In the genomic region with DNA sequence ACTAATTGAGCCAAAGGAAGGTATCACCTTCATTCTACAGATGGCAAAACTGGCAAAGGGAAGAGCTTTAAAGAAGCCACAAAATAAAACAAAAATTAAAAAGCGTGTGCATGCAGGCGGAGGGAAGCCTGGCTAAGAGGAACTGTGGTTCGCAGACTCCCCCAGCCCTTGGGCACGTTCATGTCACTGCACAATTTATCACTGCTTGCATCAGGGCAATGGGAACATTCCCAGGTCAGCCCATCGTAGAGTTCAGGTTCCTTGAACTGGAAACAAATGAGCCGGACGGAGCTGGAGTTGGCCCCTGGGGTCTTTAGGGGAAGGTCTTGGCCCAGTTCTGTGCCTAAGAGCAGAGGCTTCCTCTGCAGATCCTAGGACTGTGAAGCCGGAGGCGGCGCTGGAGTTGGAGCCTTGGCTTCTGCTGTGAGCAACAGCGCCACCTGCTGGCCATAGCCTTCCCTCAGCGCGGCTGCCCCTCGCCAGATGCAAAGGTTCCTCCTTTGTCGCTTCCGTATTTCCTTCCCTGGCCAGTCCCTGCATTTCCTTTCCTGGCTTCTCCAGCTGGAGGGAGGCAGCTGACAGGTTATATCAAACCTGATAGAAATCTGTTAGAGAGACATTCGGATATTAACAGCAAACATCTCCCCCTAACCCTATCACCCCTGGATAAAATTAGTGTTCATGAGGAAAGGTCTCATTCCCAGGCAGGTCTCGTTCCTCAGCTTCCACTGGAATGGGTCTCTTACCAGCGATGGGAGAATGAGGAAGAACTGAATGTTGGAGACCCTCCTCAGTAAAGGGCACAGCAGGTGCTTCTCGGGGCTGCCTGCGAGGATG, we compare ENCODE assay signal across 8 cellular contexts.
DNase-seq lines count a peak whose midpoint lies in the region; ATAC-seq, FAIRE-seq and TF ChIP-seq lines count a peak whose summit lies in the region.
"Not testable (repeated sequence)": the region's sequence is repeated elsewhere in the genome, so short reads cannot be mapped to it uniquely, and the experiment has no call there.

No MANE protein-coding gene starts in this region.

- TF ChIP-seq CTCF in Calu3 (IDR thresholded peaks at IDR 0.05; ENCODE audit: unreplicated experiment), result peak; percentile 87
- TF ChIP-seq CTCF in PC-3 (conservative IDR thresholded peaks at IDR 0.05; ENCODE audit: low read depth, low read length), result peak; percentile 61
- peak; percentile 57 to 68 (median 62) for TF ChIP-seq CTCF in H1 (IDR thresholded peaks at IDR 0.05; ENCODE audit: control extremely low read depth in 1 of 3, insufficient read depth in 1 of 3, low read depth in 1 of 3, low read length in 3 of 3)

- H3K9me2 ChIP-seq in PC-3 (replicated peaks; ENCODE audit: low read length), result not testable (repeated sequence)

- H3K36me3 Mint-ChIP-seq in Calu3 (ENCODE audit: insufficient read depth, unreplicated experiment), result not testable (repeated sequence)

- not testable (repeated sequence) for H3K79me1 ChIP-seq in H1 (ENCODE audit: low read depth, low read length)

- H2AFZ ChIP-seq in PC-3 (ENCODE audit: low read length), result not testable (repeated sequence)
- H2AFZ ChIP-seq in H1 (ENCODE audit: low read length), result peak overlapping the region; percentile 93; the same call in 1 of the 2 replicates

- H2BK15ac ChIP-seq in H1 (ENCODE audit: low read length), result not testable (repeated sequence)

- not testable (repeated sequence) for H3K27me3 Mint-ChIP-seq in Calu3 (ENCODE audit: unreplicated experiment)

- not testable (repeated sequence) for H3K27ac Mint-ChIP-seq in Calu3 (ENCODE audit: unreplicated experiment)

- not testable (repeated sequence) for H3K23me2 ChIP-seq in H1 (ENCODE audit: low read depth, low read length)

- not testable (repeated sequence) for H3K23ac ChIP-seq in H1 (ENCODE audit: insufficient read length)

- H3K27ac ChIP-seq in PC-3 (ENCODE audit: low read length); H1 (ENCODE audit: low read depth, low read length): not testable (repeated sequence)

- not testable (repeated sequence) for H3F3A ChIP-seq in PC-3 (ENCODE audit: low read length, unreplicated experiment)

- POLR2A ChIA-PET in PC-3 (lab: Charles Lee; ENCODE audit: unreplicated experiment); H1 (lab: Charles Lee; ENCODE audit: partially characterized antibody): not testable (repeated sequence)

- peak; percentile 53 to 56 for TF ChIP-seq RAD21 in H1 (IDR thresholded peaks at IDR 0.05 in 1 of 2, conservative IDR thresholded peaks at IDR 0.05 in 1 of 2; ENCODE audit: low read depth in 2 of 2, low read length in 2 of 2)

- not testable (repeated sequence) for H3K36me3 ChIP-seq in PC-3 (ENCODE audit: low read depth, low read length); H1 (ENCODE audit: control insufficient read depth in 2 of 4, insufficient read depth in 4 of 4, low read length in 3 of 4)

- H3K4me3 Mint-ChIP-seq in Calu3 (ENCODE audit: low read depth, unreplicated experiment), result not testable (repeated sequence)

- not testable (repeated sequence) for H3K4ac ChIP-seq in H1 (replicated peaks; ENCODE audit: insufficient read length, low read depth, low read length)

- not testable (repeated sequence) for H2BK120ac ChIP-seq in H1 (replicated peaks; ENCODE audit: low read depth, low read length)

- H3K4me3 ChIP-seq in PC-3 (ENCODE audit: low read length); H1 (ENCODE audit: extremely low read depth in 1 of 4, insufficient read depth in 2 of 4, low read depth in 3 of 4, low read length in 4 of 4): not testable (repeated sequence)

- not testable (repeated sequence) for H3K4me2 ChIP-seq in PC-3 (ENCODE audit: low read length); H1 (ENCODE audit: insufficient read depth in 1 of 2, low read depth in 2 of 2, low read length in 2 of 2)

- peaks cover 21% of the 10 kb centered on the region for H3K4me1 Mint-ChIP-seq in Calu3 (ENCODE audit: low read depth, unreplicated experiment)

- intact Hi-C loops in Calu3 (cut with micrococcal nuclease; ENCODE audit: unreplicated experiment), result loop anchor here (2.0 to 5.0 kb wide), 2 partner anchors 62 to 822 kb away; no protein-coding TSS in a partner anchor
- intact Hi-C loops in PC-3 (cut with micrococcal nuclease), result not testable (repeated sequence)

- H3K18ac ChIP-seq in H1 (ENCODE audit: extremely low read depth, low read length), result not testable (repeated sequence)

- H4K20me1 ChIP-seq in PC-3 (ENCODE audit: low read length); H1 (replicated peaks in 1 of 2; ENCODE audit: control insufficient read depth in 1 of 2, insufficient read depth in 2 of 2, low read length in 2 of 2): not testable (repeated sequence)

- peak; percentile 86 for FAIRE-seq in HTR-8/SVneo (lab: Jason Lieb, UNC)
- FAIRE-seq in H1 (lab: Jason Lieb, UNC), result peak; percentile 97

- BruUV-seq in Calu3 (replicated peaks; lab: Mats Ljungman, UMichigan); PC-3 (replicated peaks; lab: Mats Ljungman, UMichigan): not testable (repeated sequence)

- not testable (repeated sequence) for H3K14ac ChIP-seq in H1 (ENCODE audit: insufficient read length)

- not testable (repeated sequence) for TF ChIP-seq POLR2A in H1 (IDR thresholded peaks at IDR 0.05; ENCODE audit: control extremely low read depth in 1 of 2, low read depth in 2 of 2, low read length in 2 of 2)

- H4K8ac ChIP-seq in H1 (ENCODE audit: extremely low read depth, insufficient read depth, low read length), result peak overlapping the region; percentile 75; the same call in 1 of the 2 replicates

- not testable (repeated sequence) for H4K5ac ChIP-seq in H1 (ENCODE audit: insufficient read length, low read depth, low read length)

- not testable (repeated sequence) for H2BK12ac ChIP-seq in H1 (ENCODE audit: low read depth, low read length)

- WGBS in H1 (ENCODE audit: extremely low coverage in 1 of 2, insufficient coverage in 1 of 2, insufficient read length in 1 of 2, insufficient replicate concordance in 2 of 2, low coverage in 1 of 2, low lambda C conversion rate in 2 of 2, missing lambda C conversion rate in 1 of 2), 2 experiments, result 42% methylated on average over 21 of the region's 21 CpGs; no CpG with 5 or more reads in 1 of the 2 experiments

- H2BK5ac ChIP-seq in H1 (ENCODE audit: low read depth, low read length), result not testable (repeated sequence)

- not testable (repeated sequence) for H2AK5ac ChIP-seq in H1 (ENCODE audit: low read depth, low read length)

- H3K9me3 ChIP-seq in PC-3 (ENCODE audit: low read length); H1 (ENCODE audit: insufficient read depth in 2 of 2, low read depth in 1 of 2, low read length in 1 of 2): not testable (repeated sequence)

- not testable (repeated sequence) for H3K56ac ChIP-seq in H1 (replicated peaks; ENCODE audit: insufficient read length, low read depth, low read length)

- not testable (repeated sequence) for H2BK20ac ChIP-seq in H1 (ENCODE audit: low read length)

- H3K4me1 ChIP-seq in PC-3 (ENCODE audit: insufficient read depth, low read length); H1 (replicated peaks in 1 of 4; ENCODE audit: control insufficient read depth in 3 of 4, insufficient read depth in 4 of 4, low read length in 3 of 4): not testable (repeated sequence)

- not testable (repeated sequence) for H3K9me3 Mint-ChIP-seq in Calu3 (ENCODE audit: low read depth, unreplicated experiment)

- not testable (repeated sequence) for H3K27me3 ChIP-seq in PC-3 (ENCODE audit: low read length); H1 (replicated peaks in 1 of 4; ENCODE audit: control insufficient read depth in 3 of 4, extremely low read depth in 1 of 4, insufficient read depth in 3 of 4, low read length in 3 of 4)

- ATAC-seq in GM21423 (IDR thresholded peaks at IDR 0.05; ENCODE audit: unreplicated experiment) (peak; percentile 87), PC-3 (peak; percentile 96)

- CTCF ChIA-PET in Calu3 (lab: Charles Lee); PC-3 (lab: Charles Lee): not testable (repeated sequence)
- CTCF ChIA-PET in H1 (lab: Charles Lee; ENCODE audit: partially characterized antibody), result interaction anchor here (0.6 to 2.2 kb wide), 18 partner anchors 10 to 502 kb away, joined by 3 to 12 read pairs (median 3); no protein-coding TSS in a partner anchor

- not testable (repeated sequence) for H3K79me2 ChIP-seq in PC-3 (ENCODE audit: low read length); H1 (ENCODE audit: control insufficient read depth in 1 of 2, insufficient read depth in 2 of 2, low read length in 2 of 2)

- TF ChIP-seq EP300 in H1 (IDR thresholded peaks at IDR 0.05; ENCODE audit: borderline replicate concordance in 1 of 2, low read depth in 2 of 2, low read length in 2 of 2), result not testable (repeated sequence)

- not testable (repeated sequence) for H3K9ac ChIP-seq in PC-3 (ENCODE audit: low read length); H1 (replicated peaks in 1 of 4; ENCODE audit: extremely low read depth in 1 of 4, low read depth in 3 of 4, low read length in 3 of 4)

- DNase-seq in Calu3 (peak; percentile 87), PC-3 (peak; percentile 69), H1 (ENCODE audit: low read depth in 1 of 2, low spot score in 2 of 2) (peak; percentile 53 to 97), mesenteric fat pad (ENCODE audit: low spot score) (peak; percentile 96)
- not testable (repeated sequence) for DNase-seq in HTR-8/SVneo (ENCODE audit: insufficient read length, low spot score)
- peak; percentile 30 for DNase-seq in activated CD8-positive, alpha-beta memory T cell treated with anti-CD3 and anti-CD28 coated beads, Interleukin-2, amount 50 U/mL, for 24 hours (ENCODE audit: extremely low read depth)
- peak; percentile 69 for DNase-seq in stimulated activated CD8-positive, alpha-beta memory T cell treated with anti-CD3 and anti-CD28 coated beads, Interleukin-15, amount 100 ng/mL, for 24 hours (ENCODE audit: low read depth)

- H4K91ac ChIP-seq in H1 (replicated peaks; ENCODE audit: insufficient read length, low read length), result not testable (repeated sequence)
